8 cellular contexts compared by ENCODE assay signal in genomic region chr3:61381745-61382392, GRCh38.
DNase-seq lines count a peak whose midpoint lies in the region; ATAC-seq and TF ChIP-seq lines count a peak whose summit lies in the region.

No MANE protein-coding gene starts in this region.

- ATAC-seq in GM18519 (IDR thresholded peaks at IDR 0.05; ENCODE audit: low FRiP score, unreplicated experiment) (peak; percentile 95), HG02943 (IDR thresholded peaks at IDR 0.05; ENCODE audit: low read depth, unreplicated experiment) (peak; percentile 79)

- no peak overlapping the region for H3K9ac ChIP-seq in colonic mucosa (ENCODE audit: low read depth in 2 of 2, low read length in 2 of 2)

- H3K9me3 ChIP-seq in colonic mucosa, result no peaks in the 10 kb centered on the region

- intact Hi-C loops in colonic mucosa (cut with DNase I), result no loop called here
- intact Hi-C loops in lower leg skin (cut with DNase I; ENCODE audit: low total_unique reads), result loop anchor here (10.0 kb wide), 1 partner anchor 1807 kb away; no protein-coding TSS in a partner anchor

- H3K27ac ChIP-seq in colonic mucosa, result no peak overlapping the region

- peak; percentile 66 for DNase-seq in CD1c-positive myeloid dendritic cell (ENCODE audit: extremely low spot score)
- DNase-seq in NOMO-1 treated with DMSO at 0.1 percent for 48 hours (lab: John Stamatoyannopoulos, UW; ENCODE audit: unreplicated experiment), result peak; percentile 57
- no peak for DNase-seq in colonic mucosa
- DNase-seq in medulla oblongata (ENCODE audit: extremely low spot score), result peak; percentile 66
- no peak for DNase-seq in NCI-H2227 treated with DMSO at 0.1 percent for 48 hours (lab: John Stamatoyannopoulos, UW)
- no peak for DNase-seq in lower leg skin (ENCODE audit: low spot score in 2 of 2)

- peak; percentile 55 for TF ChIP-seq CTCF in colonic mucosa (IDR thresholded peaks at IDR 0.05)
- TF ChIP-seq CTCF in lower leg skin (IDR thresholded peaks at IDR 0.05), result no peak

- H3K4me3 ChIP-seq in colonic mucosa (no peak overlapping the region), lower leg skin (ENCODE audit: low read depth, poor library complexity, severe bottlenecking) (no peak overlapping the region)

- no peaks in the 10 kb centered on the region for H3K4me1 ChIP-seq in colonic mucosa

- H3K36me3 ChIP-seq in colonic mucosa, result no peaks in the 10 kb centered on the region

- no peak for TF ChIP-seq POLR2A in lower leg skin (IDR thresholded peaks at IDR 0.05)

- WGBS in lower leg skin, 2 donors, result 71% methylated on average over 7 of the region's 7 CpGs

- H3K27me3 ChIP-seq in colonic mucosa, result no peaks in the 10 kb centered on the region

Comparison
In these comparisons a context has a peak if more than half of its experiments do, and no peak if none do; other contexts are left out.
1. DNase-seq: peak in CD1c-positive myeloid dendritic cell (single experiment), NOMO-1 treated with DMSO at 0.1 percent for 48 hours (single experiment) and medulla oblongata (single experiment); none in colonic mucosa (single experiment), NCI-H2227 treated with DMSO at 0.1 percent for 48 hours (single experiment) and lower leg skin (0 of 2).